Comparison of ENCODE assay signal across 18 cellular contexts in the genomic region with DNA sequence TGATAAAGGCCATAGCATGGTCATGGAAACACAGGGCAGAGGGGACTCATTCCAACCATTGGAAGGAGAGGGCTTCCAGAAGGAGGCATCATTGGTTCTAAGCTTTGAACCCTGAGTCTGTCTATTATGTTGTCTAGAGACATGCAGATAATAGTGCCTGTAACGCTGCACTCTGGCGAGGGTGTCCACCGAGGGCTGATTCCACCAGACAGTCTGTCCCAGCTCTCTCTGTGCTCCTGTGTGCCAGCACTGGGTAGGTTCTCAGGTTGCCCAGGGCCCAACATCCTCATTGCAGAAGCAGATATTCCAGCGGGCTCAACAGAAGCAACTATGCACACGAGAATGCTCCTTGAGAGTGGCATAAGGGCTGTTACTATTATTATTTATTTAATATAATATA. TPM values are rescaled to one million over a fixed set of nuclear protein-coding genes. Genes with fewer than 3 reads are reported as not detected.
DNase-seq lines count a peak whose midpoint lies in the region; ATAC-seq, FAIRE-seq and TF ChIP-seq lines count a peak whose summit lies in the region.
"Had no signal": no experiment of that assay in that cellular context is flagged by ENCODE, and none has a peak within 500 bp of the region (broad histone marks: within the 10 kb centered on the region; RNA-seq: fewer than 3 reads in every experiment).

No MANE protein-coding gene starts in this region.

- peaks cover 29% of the 10 kb centered on the region for H3K27me3 Mint-ChIP-seq in activated T-cell treated with anti-CD3 and anti-CD28 coated beads, Interleukin-2, amount 50 U/mL, for 4 hours (ENCODE audit: low read depth)

- H2AFZ ChIP-seq in HepG2 (ENCODE audit: low read length) (no peak overlapping the region), neuronal stem cell (ENCODE audit: low read length) (no peak overlapping the region), MM.1S (ENCODE audit: low read length) (no peak overlapping the region)
- H2AFZ ChIP-seq: GM23248 had no signal

- no peak for TF ChIP-seq CTCF in left ventricle myocardium inferior (IDR thresholded peaks at IDR 0.05; ENCODE audit: borderline replicate concordance)
- TF ChIP-seq CTCF in HepG2 (CRISPR knock-in tag; IDR thresholded peaks at IDR 0.05) = no peak
- TF ChIP-seq CTCF in MM.1S (IDR thresholded peaks at IDR 0.05; ENCODE audit: low read length) = no peak

- no peak overlapping the region for H3K4me3 Mint-ChIP-seq in activated T-cell treated with anti-CD3 and anti-CD28 coated beads, Interleukin-2, amount 50 U/mL, for 4 hours
- H3K4me3 Mint-ChIP-seq: CD8-positive, alpha-beta T cell had no signal

- H3K4ac ChIP-seq in neuronal stem cell (ENCODE audit: low read length) = no peak overlapping the region

- TF ChIP-seq EP300 in HepG2 (IDR thresholded peaks at IDR 0.05; ENCODE audit: low read depth in 2 of 2, low read length in 2 of 2) (no peak), HepG2 (CRISPR knock-in tag; IDR thresholded peaks at IDR 0.05; ENCODE audit: borderline replicate concordance) (no peak)

- no peaks in the 10 kb centered on the region for H3K9me2 ChIP-seq in MM.1S (replicated peaks; ENCODE audit: insufficient read depth, low read length)

- intact Hi-C loops in cardiac septum (cut with DNase I) (no loop called here), left ventricle myocardium inferior (cut with micrococcal nuclease) (no loop called here), HepG2 (cut with micrococcal nuclease; ENCODE audit: unreplicated experiment) (loop anchor here (5.0 to 10.0 kb wide), 2 partner anchors 101 to 184 kb away; partner anchors contain the start of gene DICER1), aorta (cut with DNase I) (no loop called here)

- H3K36me3 ChIP-seq in left ventricle myocardium inferior (no peaks in the 10 kb centered on the region), HepG2 (replicated peaks in 1 of 2; ENCODE audit: control insufficient read depth in 1 of 2, insufficient read depth in 2 of 2, low read length in 2 of 2) (no peaks in the 10 kb centered on the region), neuronal stem cell (replicated peaks in 1 of 2; ENCODE audit: control insufficient read depth in 2 of 2, insufficient read depth in 2 of 2, low read length in 2 of 2) (no peaks in the 10 kb centered on the region), MM.1S (replicated peaks; ENCODE audit: insufficient read depth, low read length) (no peaks in the 10 kb centered on the region), aorta (ENCODE audit: control insufficient read depth in 1 of 2, insufficient read depth in 2 of 2, low read length in 1 of 2) (no peaks in the 10 kb centered on the region)
- H3K36me3 ChIP-seq: BLaER1, HAP-1 had no signal

- no peak overlapping the region for H3K9ac ChIP-seq in HepG2 (ENCODE audit: insufficient read depth, low read depth, low read length)
- H3K9ac ChIP-seq in neuronal stem cell (ENCODE audit: low read depth, low read length, poor library complexity) = no peak overlapping the region
- H3K9ac ChIP-seq in MM.1S (ENCODE audit: low read length) = no peak overlapping the region
- H3K9ac ChIP-seq: BLaER1, GM23248 had no signal

- no peak for TF ChIP-seq RAD21 in HepG2 (CRISPR knock-in tag; IDR thresholded peaks at IDR 0.05)

- no peak overlapping the region for H2BK12ac ChIP-seq in neuronal stem cell (ENCODE audit: low read length)

- no peak for ATAC-seq in HepG2
- no peak for ATAC-seq in activated T-cell treated with anti-CD3 and anti-CD28 coated beads, Interleukin-2, amount 50 U/mL, for 4 hours
- no peak for ATAC-seq in aorta (ENCODE audit: low FRiP score)
- ATAC-seq: CD8-positive, alpha-beta T cell had no signal

- H3K23ac ChIP-seq in neuronal stem cell (ENCODE audit: low read depth, low read length, poor library complexity) = no peak overlapping the region

- no peak overlapping the region for H2BK15ac ChIP-seq in neuronal stem cell (ENCODE audit: low read length)

- in situ Hi-C loops in HepG2 (cut with HindIII; ENCODE audit: extremely low pct_ligation_motif_present, low pct_unique_long_range_greater_than_20kb) = no loop called here

- DNase-seq in cardiac septum (ENCODE audit: low spot score) (peak; percentile 57), left ventricle myocardium inferior (no peak), HepG2 (ENCODE audit: low spot score) (no peak), neuronal stem cell (ENCODE audit: low spot score) (no peak), MM.1S (no peak), aorta (no peak), COLO668 (lab: John Stamatoyannopoulos, UW; ENCODE audit: unreplicated experiment) (no peak)
- no peak for DNase-seq in activated T-cell treated with anti-CD3 and anti-CD28 coated beads, Interleukin-2, amount 50 U/mL, for 4 hours
- DNase-seq: 8988T; CD8-positive, alpha-beta T cell; COR-L47; GM23248; IMR-90 had no signal

- no peaks in the 10 kb centered on the region for H3K79me2 ChIP-seq in HepG2 (ENCODE audit: insufficient read depth, low read length)
- no peaks in the 10 kb centered on the region for H3K79me2 ChIP-seq in MM.1S (ENCODE audit: low read length)

- H3K4me1 Mint-ChIP-seq in activated T-cell treated with anti-CD3 and anti-CD28 coated beads, Interleukin-2, amount 50 U/mL, for 4 hours (ENCODE audit: low read depth) = no peaks in the 10 kb centered on the region

- CTCF ChIA-PET in HepG2 (lab: Yijun Ruan, JAX; ENCODE audit: low intra/inter-chr PET ratio, low total read pairs) = no interaction called here

- H3K27ac ChIP-seq in left ventricle myocardium inferior (replicated peaks) = no peak overlapping the region
- no peak overlapping the region for H3K27ac ChIP-seq in HepG2 (ENCODE audit: extremely low read length, insufficient read depth, low read length)
- no peak overlapping the region for H3K27ac ChIP-seq in neuronal stem cell (replicated peaks; ENCODE audit: low read length)
- H3K27ac ChIP-seq in MM.1S (ENCODE audit: low read length) = no peak overlapping the region
- H3K27ac ChIP-seq in aorta (ENCODE audit: low read depth in 1 of 2, low read length in 2 of 2) = no peak overlapping the region
- H3K27ac ChIP-seq: BLaER1, GM23248 had no signal

- no peak overlapping the region for H3K18ac ChIP-seq in neuronal stem cell (ENCODE audit: low read length)

- peaks cover 16% of the 10 kb centered on the region for H3K4me1 ChIP-seq in left ventricle myocardium inferior
- peaks cover 48% of the 10 kb centered on the region for H3K4me1 ChIP-seq in HepG2 (ENCODE audit: insufficient read depth, low read length)
- peaks cover 0 to 3% of the 10 kb centered on the region in 2 donors for H3K4me1 ChIP-seq in neuronal stem cell (ENCODE audit: control insufficient read depth in 2 of 2, insufficient read depth in 1 of 2, low read depth in 1 of 2, low read length in 2 of 2)
- H3K4me1 ChIP-seq in MM.1S (ENCODE audit: low read length) = no peaks in the 10 kb centered on the region
- H3K4me1 ChIP-seq in aorta (ENCODE audit: control insufficient read depth in 1 of 2, insufficient read depth in 2 of 2, low read length in 2 of 2) = no peaks in the 10 kb centered on the region
- H3K4me1 ChIP-seq: BLaER1, HAP-1 had no signal

- no peaks in the 10 kb centered on the region for H3F3A ChIP-seq in MM.1S (ENCODE audit: insufficient read depth, low read length)

- H3K4me2 ChIP-seq in HepG2 (ENCODE audit: low read depth, low read length) = no peak overlapping the region
- H3K4me2 ChIP-seq in neuronal stem cell (ENCODE audit: insufficient read depth, low read length, poor library complexity, severe bottlenecking) = no peak overlapping the region
- no peak overlapping the region for H3K4me2 ChIP-seq in MM.1S (ENCODE audit: low read depth, low read length)
- H3K4me2 ChIP-seq: BLaER1 had no signal

- no peaks in the 10 kb centered on the region for H3K9me3 Mint-ChIP-seq in activated T-cell treated with anti-CD3 and anti-CD28 coated beads, Interleukin-2, amount 50 U/mL, for 4 hours
- H3K9me3 Mint-ChIP-seq: CD8-positive, alpha-beta T cell had no signal

- no peaks in the 10 kb centered on the region for H3K79me1 ChIP-seq in neuronal stem cell (ENCODE audit: low read depth, low read length)

- POLR2A ChIA-PET in HepG2 (lab: Yijun Ruan, JAX) = no interaction called here

- WGBS in HepG2 (ENCODE audit: low lambda C conversion rate) = 68% methylated on average over 5 of the region's 5 CpGs
- WGBS in neuronal stem cell (ENCODE audit: extremely low coverage in 2 of 2, insufficient read length in 2 of 2, insufficient replicate concordance in 1 of 2), 2 donors = no CpG with 5 or more reads among the region's 5 CpGs
- 68 to 84% methylated on average over 5 of the region's 5 CpGs for WGBS in aorta, 2 donors

- no peak overlapping the region for H3K4me3 ChIP-seq in left ventricle myocardium inferior
- H3K4me3 ChIP-seq in HepG2 (replicated peaks in 1 of 3; ENCODE audit: insufficient read depth in 1 of 3, low read depth in 2 of 3, low read length in 3 of 3) = no peak overlapping the region
- H3K4me3 ChIP-seq in neuronal stem cell (ENCODE audit: low read length in 2 of 2) = no peak overlapping the region
- H3K4me3 ChIP-seq in MM.1S (ENCODE audit: low read length) = no peak overlapping the region
- no peak overlapping the region for H3K4me3 ChIP-seq in aorta (ENCODE audit: low read length in 2 of 2)
- H3K4me3 ChIP-seq: BLaER1, GM23248, HAP-1 had no signal

- no peak overlapping the region for H4K91ac ChIP-seq in neuronal stem cell (ENCODE audit: low read depth, low read length, poor library complexity)

- H3K9me3 ChIP-seq in left ventricle myocardium inferior (replicated peaks) = peaks cover 7% of the 10 kb centered on the region
- no peaks in the 10 kb centered on the region for H3K9me3 ChIP-seq in HepG2 (ENCODE audit: low read length)
- peaks cover 0 to 2% of the 10 kb centered on the region in 2 donors for H3K9me3 ChIP-seq in neuronal stem cell (replicated peaks in 1 of 2; ENCODE audit: control insufficient read depth in 2 of 2, insufficient read depth in 1 of 2, low read depth in 1 of 2, low read length in 2 of 2)
- H3K9me3 ChIP-seq in MM.1S (replicated peaks; ENCODE audit: insufficient read depth, low read length) = no peaks in the 10 kb centered on the region
- peaks cover 4% of the 10 kb centered on the region for H3K9me3 ChIP-seq in aorta (ENCODE audit: control insufficient read depth, low read length)
- H3K9me3 ChIP-seq: BLaER1, HAP-1 had no signal

- H4K20me1 ChIP-seq in HepG2 (ENCODE audit: insufficient read depth, low read length) (no peaks in the 10 kb centered on the region), MM.1S (ENCODE audit: insufficient read depth, low read length) (no peaks in the 10 kb centered on the region)
- H4K20me1 ChIP-seq: BLaER1 had no signal

- FAIRE-seq in HepG2 (lab: Jason Lieb, UNC) = no peak
- FAIRE-seq: D721Med, G401.6, GM12891 had no signal

- H3K36me3 Mint-ChIP-seq in activated T-cell treated with anti-CD3 and anti-CD28 coated beads, Interleukin-2, amount 50 U/mL, for 4 hours (ENCODE audit: insufficient read depth) = no peaks in the 10 kb centered on the region
- H3K36me3 Mint-ChIP-seq: CD8-positive, alpha-beta T cell had no signal

- H2BK120ac ChIP-seq in neuronal stem cell (ENCODE audit: low read depth, low read length) = no peak overlapping the region

- no peak for TF ChIP-seq POLR2A in HepG2 (IDR thresholded peaks at IDR 0.05; ENCODE audit: insufficient read depth in 1 of 2, low read depth in 2 of 2, low read length in 2 of 2)

- no peak overlapping the region for H2BK5ac ChIP-seq in neuronal stem cell (ENCODE audit: low read length)

- TSS peak; percentile 53 for BruUV-seq in HepG2 (replicated peaks; lab: Mats Ljungman, UMichigan)

- no peak overlapping the region for H2AK5ac ChIP-seq in neuronal stem cell (ENCODE audit: low read depth, low read length)

- H3K14ac ChIP-seq in neuronal stem cell (ENCODE audit: low read length) = peak overlapping the region; percentile 42

- peaks cover 29% of the 10 kb centered on the region for H3K27me3 ChIP-seq in left ventricle myocardium inferior (ENCODE audit: low read depth)
- H3K27me3 ChIP-seq in HepG2 (ENCODE audit: control insufficient read depth in 1 of 2, insufficient read depth in 2 of 2, low read length in 2 of 2) = peaks cover 0 to 2% of the 10 kb centered on the region in 2 experiments; a peak in 1 of 5 replicates
- H3K27me3 ChIP-seq in neuronal stem cell (ENCODE audit: control insufficient read depth in 3 of 3, insufficient read depth in 3 of 3, low read depth in 1 of 3, low read length in 3 of 3) = no peaks in the 10 kb centered on the region
- no peaks in the 10 kb centered on the region for H3K27me3 ChIP-seq in MM.1S (replicated peaks; ENCODE audit: insufficient read depth, low read length)
- H3K27me3 ChIP-seq in aorta (ENCODE audit: control insufficient read depth in 1 of 2, insufficient read depth in 2 of 2, low read length in 1 of 2) = no peaks in the 10 kb centered on the region
- H3K27me3 ChIP-seq: BLaER1 had no signal

- no peak overlapping the region for H4K8ac ChIP-seq in neuronal stem cell (ENCODE audit: low read depth, low read length)

RNA-seq across cellular contexts. Expression of gene CLMN, which starts 18.7 kb away (rescaled TPM):
- total RNA-seq in cardiac septum (6.0 TPM), left ventricle myocardium inferior (3.7 TPM), HepG2 (2016; rRNA removed; fragmentation: Illumina TruSeq; extraction: Trizol) (15.1 and 16.2 TPM in 2 replicates), aorta (10 to 100 TPM; 15.8 to 18.3 TPM)
- total RNA-seq in HepG2 (2016; cell fraction: cytosol; rRNA removed; fragmentation: Illumina TruSeq; extraction: Trizol; ENCODE audit: low read depth) = 4.4 and 5.9 TPM in 2 replicates
- 13.1 and 14.8 TPM in 2 replicates for total RNA-seq in HepG2 (2016; cell fraction: insoluble cytoplasmic fraction; rRNA removed; fragmentation: Illumina TruSeq; extraction: Trizol)
- total RNA-seq in HepG2 (2016; cell fraction: membrane; rRNA removed; fragmentation: Illumina TruSeq; extraction: Trizol) = 8.6 and 9.0 TPM in 2 replicates
- 21.4 and 22.0 TPM in 2 replicates for total RNA-seq in HepG2 (2016; cell fraction: nucleus; rRNA removed; fragmentation: Illumina TruSeq; extraction: Trizol)
- polyA plus RNA-seq in HepG2 (2011; rRNA removed) (16.4 and 16.7 TPM in 2 replicates), aorta (1 to 10 TPM; 3.9 to 6.1 TPM)
- polyA plus RNA-seq in HepG2 (2011; cell fraction: cytosol; rRNA removed) = 5.7 and 6.9 TPM in 2 replicates
- polyA plus RNA-seq in HepG2 (2011; cell fraction: nucleus; rRNA removed) = 55.9 and 58.4 TPM in 2 replicates
- 12.5 and 17.3 TPM in 2 replicates for polyA plus RNA-seq in HepG2 (2012)
- polyA plus RNA-seq in HepG2 (2016; cell fraction: cytosol; fragmentation: Illumina TruSeq; extraction: Trizol; ENCODE audit: low read depth) = 4.6 and 4.9 TPM in 2 replicates
- polyA plus RNA-seq in HepG2 (2016; cell fraction: insoluble cytoplasmic fraction; fragmentation: Illumina TruSeq; extraction: Trizol; ENCODE audit: low read depth) = 10.5 and 11.4 TPM in 2 replicates
- 7.1 and 7.5 TPM in 2 replicates for polyA plus RNA-seq in HepG2 (2016; cell fraction: membrane; fragmentation: Illumina TruSeq; extraction: Trizol; ENCODE audit: low read depth)
- polyA plus RNA-seq in HepG2 (2016; cell fraction: nucleus; fragmentation: Illumina TruSeq; extraction: Trizol; ENCODE audit: insufficient read depth, low read depth) = 24.4 and 27.2 TPM in 2 replicates
- 0.51 and 12.1 TPM in 2 replicates for polyA minus RNA-seq in HepG2 (2011; rRNA and poly(A)+ RNA removed; ENCODE audit: low replicate concordance)
- 8.5 and 10.6 TPM in 2 replicates for polyA minus RNA-seq in HepG2 (2011; cell fraction: cytosol; rRNA and poly(A)+ RNA removed)
- polyA minus RNA-seq in HepG2 (2011; cell fraction: nucleus; rRNA and poly(A)+ RNA removed) = 45.1 and 53.1 TPM in 2 replicates
- 7.4 TPM for polyA plus RNA-seq in neuronal stem cell (2013, experiment 1 of 2)
- 7.1 TPM for polyA plus RNA-seq in neuronal stem cell (2013, experiment 2 of 2)
- 1 to 10 TPM in 1 of 3 donors, under 1 TPM in 2; 0.71 to 1.3 (median 0.71) TPM for total RNA-seq in activated T-cell treated with anti-CD3 and anti-CD28 coated beads, Interleukin-2, amount 50 U/mL, for 4 hours
